Comparison of ENCODE assay signal across 13 cellular contexts in the genomic region with DNA sequence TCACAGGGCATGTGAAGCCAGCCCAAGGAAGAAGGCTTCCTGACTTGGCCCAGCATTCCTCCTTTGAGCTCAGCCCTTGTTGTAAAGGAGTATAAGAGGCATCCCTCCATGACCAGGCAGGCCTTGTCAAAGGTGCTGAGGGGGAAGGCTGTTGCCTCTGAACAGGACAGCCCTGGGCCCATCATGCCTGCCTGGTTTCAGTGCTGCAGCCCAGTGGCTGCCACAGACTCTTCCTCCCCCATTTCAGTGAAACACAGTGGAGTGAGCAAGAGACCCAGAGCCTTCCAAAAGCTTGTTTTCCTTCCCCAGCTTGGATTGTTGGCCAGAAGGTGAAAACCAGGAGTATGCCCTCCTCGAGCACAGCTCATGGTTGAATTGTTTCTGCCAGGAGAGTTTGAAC.
"Had no signal": no experiment of that assay in that cellular context is flagged by ENCODE, and none has a peak within 500 bp of the region (broad histone marks: within the 10 kb centered on the region; RNA-seq: fewer than 3 reads in every experiment).

No MANE protein-coding gene starts in this region.

- H3K9me3 Mint-ChIP-seq: activated naive CD4-positive, alpha-beta T cell treated with anti-CD3 and anti-CD28 coated beads, Interleukin-2, amount 10 ng/mL, durations not matched to agents 7 days and 5 days; activated T-helper 2 cell treated with anti-CD3 and anti-CD28 coated beads, Interferon-gamma antibody, Interleukin-2, Interleukin-4, amounts not matched to agents 10 μg/mL and 5 μg/mL and 100 μg/mL, durations not matched to agents 14 hours and 24 hours and 36 hours; naive thymus-derived CD4-positive, alpha-beta T cell had no signal

- H3K4me3 Mint-ChIP-seq: activated CD4-positive, alpha-beta T cell treated with anti-CD3 and anti-CD28 coated beads for 36 hours; activated naive CD4-positive, alpha-beta T cell treated with anti-CD3 and anti-CD28 coated beads, Interleukin-2, amount 10 ng/mL, durations not matched to agents 7 days and 5 days; naive thymus-derived CD4-positive, alpha-beta T cell had no signal

- H3K27ac ChIP-seq: adrenal gland, body of pancreas, hepatocyte, parathyroid adenoma, right atrium auricular region, transverse colon, VCaP had no signal

- H3K27me3 Mint-ChIP-seq: activated CD4-positive, alpha-beta T cell treated with anti-CD3 and anti-CD28 coated beads for 36 hours; activated naive CD4-positive, alpha-beta T cell treated with anti-CD3 and anti-CD28 coated beads, Interleukin-2, amount 10 ng/mL, durations not matched to agents 7 days and 5 days; naive thymus-derived CD4-positive, alpha-beta T cell had no signal

- H3K27me3 ChIP-seq: adrenal gland, body of pancreas, hepatocyte, right atrium auricular region, transverse colon had no signal

- DNase-seq: activated naive CD4-positive, alpha-beta T cell treated with anti-CD3 and anti-CD28 coated beads, Interleukin-2, amount 10 ng/mL, durations not matched to agents 7 days and 5 days; left cardiac atrium; naive thymus-derived CD4-positive, alpha-beta T cell; T-helper 9 cell; transverse colon had no signal

- H3K27ac Mint-ChIP-seq: activated naive CD4-positive, alpha-beta T cell treated with anti-CD3 and anti-CD28 coated beads, Interleukin-2, amount 10 ng/mL, durations not matched to agents 7 days and 5 days; activated T-helper 2 cell treated with anti-CD3 and anti-CD28 coated beads, Interferon-gamma antibody, Interleukin-2, Interleukin-4, amounts not matched to agents 10 μg/mL and 5 μg/mL and 100 μg/mL, durations not matched to agents 14 hours and 24 hours and 36 hours; naive thymus-derived CD4-positive, alpha-beta T cell had no signal

- ATAC-seq: naive thymus-derived CD4-positive, alpha-beta T cell had no signal
